In the genomic region with DNA sequence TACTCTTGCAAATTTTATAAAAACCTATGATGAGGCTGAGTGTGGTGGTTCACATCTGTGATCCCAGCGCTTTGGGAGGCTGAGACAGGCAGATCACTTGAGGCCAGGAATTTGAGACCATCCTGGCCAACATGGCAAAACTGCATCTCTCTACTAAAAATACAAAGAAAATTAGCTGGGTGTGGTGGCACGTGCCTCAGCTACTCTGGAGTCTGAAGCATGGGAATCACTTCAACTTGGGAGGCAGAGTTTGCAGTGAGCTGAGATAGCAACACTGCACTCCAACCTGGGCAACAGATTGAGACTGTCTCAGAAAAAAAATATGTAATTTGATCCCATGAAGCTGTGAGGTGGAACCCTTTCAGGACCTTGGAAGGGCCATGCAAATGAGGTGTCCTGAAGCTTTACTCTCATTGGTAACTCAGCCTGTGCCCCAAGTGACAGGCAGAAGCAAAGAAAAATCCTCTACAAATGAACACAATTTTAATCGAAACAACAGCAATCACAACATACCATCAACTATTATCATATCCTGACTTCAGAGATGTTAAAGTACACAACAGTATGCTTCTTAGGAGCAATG, we compare ENCODE assay signal across 10 cellular contexts.
DNase-seq lines count a peak whose midpoint lies in the region; ATAC-seq and TF ChIP-seq lines count a peak whose summit lies in the region.
"Had no signal": no experiment of that assay in that cellular context is flagged by ENCODE, and none has a peak within 500 bp of the region (broad histone marks: within the 10 kb centered on the region; RNA-seq: fewer than 3 reads in every experiment).

No MANE protein-coding gene starts in this region.

- no peak for TF ChIP-seq POLR2A in body of pancreas (IDR thresholded peaks at IDR 0.05)

- H3K9me2 ChIP-seq in Loucy (replicated peaks; ENCODE audit: low read depth, low read length) = no peaks in the 10 kb centered on the region

- H3K79me2 ChIP-seq in Loucy (ENCODE audit: insufficient read depth, low read length) = no peaks in the 10 kb centered on the region

- peaks cover 7% of the 10 kb centered on the region; the same call in 1 of the 2 replicates for H3K9me3 ChIP-seq in Loucy (ENCODE audit: insufficient read depth, low read depth, low read length)
- no peaks in the 10 kb centered on the region for H3K9me3 ChIP-seq in body of pancreas
- no peaks in the 10 kb centered on the region for H3K9me3 ChIP-seq in effector memory CD4-positive, alpha-beta T cell (ENCODE audit: control insufficient read depth, low read length)

- WGBS in body of pancreas, 2 donors = 40 to 55% methylated on average over 3 of the region's 3 CpGs

- H2AFZ ChIP-seq in Loucy (ENCODE audit: low read length) = peak overlapping the region; percentile 44; the same call in 1 of the 2 replicates

- TF ChIP-seq CTCF in Loucy (conservative IDR thresholded peaks at IDR 0.05; ENCODE audit: low read length) (no peak), body of pancreas (IDR thresholded peaks at IDR 0.05) (no peak)

- H3K27me3 ChIP-seq in Loucy (ENCODE audit: insufficient read depth, low read length, poor library complexity, severe bottlenecking) (no peaks in the 10 kb centered on the region), body of pancreas (no peaks in the 10 kb centered on the region)
- no peaks in the 10 kb centered on the region for H3K27me3 ChIP-seq in effector memory CD4-positive, alpha-beta T cell (replicated peaks; ENCODE audit: control insufficient read depth, insufficient read depth, low read length, poor library complexity, severe bottlenecking)

- H3K4me1 ChIP-seq in Loucy (ENCODE audit: insufficient read depth, low read length, poor library complexity, severe bottlenecking) = peaks cover 11% of the 10 kb centered on the region
- H3K4me1 ChIP-seq in body of pancreas = peaks cover 7% of the 10 kb centered on the region
- H3K4me1 ChIP-seq in effector memory CD4-positive, alpha-beta T cell (ENCODE audit: control insufficient read depth, insufficient read depth, low read length, poor library complexity, severe bottlenecking) = peaks cover 10% of the 10 kb centered on the region

- intact Hi-C loops in body of pancreas (cut with DNase I) = no loop called here
- intact Hi-C loops in posterior cingulate gyrus (cut with DNase I) = no loop called here

- H3F3A ChIP-seq in Loucy (ENCODE audit: low read depth) = no peaks in the 10 kb centered on the region

- DNase-seq in GM03348 (ENCODE audit: low spot score) (peak; percentile 68), body of pancreas (peak in 3 of 4 donors; percentile 34 to 62 (median 62)), myocyte (ENCODE audit: low read depth) (peak; percentile 37), posterior cingulate gyrus (no peak), NCI-H345 (lab: John Stamatoyannopoulos, UW) (no peak)
- no peak for DNase-seq in effector memory CD4-positive, alpha-beta T cell
- DNase-seq: activated naive CD8-positive, alpha-beta T cell treated with anti-CD3 and anti-CD28 coated beads for 36 hours; stimulated activated CD4-positive, alpha-beta T cell treated with anti-CD3 and anti-CD28 coated beads, Interleukin-4, amount 100 ng/mL, for 24 hours had no signal

- H3K9ac ChIP-seq in Loucy (ENCODE audit: low read depth, low read length, poor library complexity, severe bottlenecking) = no peak overlapping the region

- ATAC-seq in body of pancreas (peak; percentile 83), HG02870 (IDR thresholded peaks at IDR 0.05; ENCODE audit: unreplicated experiment) (no peak)

- no peaks in the 10 kb centered on the region for H4K20me1 ChIP-seq in Loucy (ENCODE audit: insufficient read depth, low read length, poor library complexity, severe bottlenecking)

- H3K36me3 ChIP-seq in Loucy (ENCODE audit: insufficient read depth, low read length) (no peaks in the 10 kb centered on the region), body of pancreas (replicated peaks in 1 of 2; ENCODE audit: insufficient read depth in 1 of 2, low read depth in 2 of 2) (no peaks in the 10 kb centered on the region)
- no peaks in the 10 kb centered on the region for H3K36me3 ChIP-seq in effector memory CD4-positive, alpha-beta T cell (ENCODE audit: control insufficient read depth, insufficient read depth, low read length)

- H3K4me3 ChIP-seq in Loucy (ENCODE audit: low read length, poor library complexity, severe bottlenecking) = no peak overlapping the region
- H3K4me3 ChIP-seq in body of pancreas = no peak overlapping the region
- H3K4me3 ChIP-seq in effector memory CD4-positive, alpha-beta T cell (ENCODE audit: insufficient read depth, low read depth, low read length, poor library complexity, severe bottlenecking) = no peak overlapping the region

- peak overlapping the region in 1 of 4 donors; percentile 17 for H3K27ac ChIP-seq in body of pancreas
- no peak overlapping the region for H3K27ac ChIP-seq in effector memory CD4-positive, alpha-beta T cell (ENCODE audit: insufficient read depth, low read length, poor library complexity, severe bottlenecking)

- peak overlapping the region; percentile 35 for H3K4me2 ChIP-seq in Loucy (ENCODE audit: low read depth, low read length, poor library complexity, severe bottlenecking)

Comparison
In these comparisons a context has a peak if more than half of its experiments do, and no peak if none do; other contexts are left out.
1. DNase-seq: peak in GM03348 (single experiment), body of pancreas (3 of 4) and myocyte (single experiment); none in posterior cingulate gyrus (0 of 10), NCI-H345 (single experiment) and effector memory CD4-positive, alpha-beta T cell (0 of 3).